17 cellular contexts compared by ENCODE assay signal in the genomic region with DNA sequence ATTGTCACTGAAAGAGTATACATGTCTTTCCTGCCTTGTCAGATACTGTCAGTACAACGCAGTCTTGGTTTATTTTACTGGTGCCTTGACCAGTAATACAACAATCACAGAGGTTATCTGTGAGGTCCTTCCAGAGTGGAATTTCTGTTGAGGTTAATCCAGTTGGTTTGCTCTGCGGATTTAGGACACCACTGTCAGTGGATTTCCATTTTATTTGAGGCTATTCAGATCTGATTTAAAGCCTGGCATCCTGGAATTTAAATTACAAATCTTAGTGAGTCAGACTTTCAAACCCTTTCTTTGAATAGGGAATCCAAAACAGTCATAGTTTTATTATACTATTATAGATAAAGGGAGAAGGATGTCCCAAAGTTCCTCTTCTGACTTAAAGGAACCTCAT.
"Had no signal": no experiment of that assay in that cellular context is flagged by ENCODE, and none has a peak within 500 bp of the region (broad histone marks: within the 10 kb centered on the region; RNA-seq: fewer than 3 reads in every experiment).

No MANE protein-coding gene starts in this region.

- H3K27me3 ChIP-seq: esophagus muscularis mucosa, transverse colon, vagina had no signal

- H3K36me3 ChIP-seq: esophagus muscularis mucosa, vagina had no signal

- H3K27ac ChIP-seq: esophagus muscularis mucosa, skin epidermis, transverse colon, vagina had no signal

- H3K27me3 Mint-ChIP-seq: activated naive CD8-positive, alpha-beta T cell treated with anti-CD3 and anti-CD28 coated beads, Interleukin-2, amount 10 ng/mL, durations not matched to agents 7 days and 5 days had no signal

- H3K4me3 ChIP-seq: esophagus muscularis mucosa, skin epidermis, transverse colon, vagina had no signal

- H3K4me1 Mint-ChIP-seq: natural killer cell had no signal

- H3K4me1 ChIP-seq: esophagus muscularis mucosa, transverse colon, vagina had no signal

- H3K9me3 ChIP-seq: vagina had no signal

- H3K27ac Mint-ChIP-seq: activated naive CD8-positive, alpha-beta T cell treated with anti-CD3 and anti-CD28 coated beads, Interleukin-2, amount 10 ng/mL, durations not matched to agents 7 days and 5 days; natural killer cell; T-helper 2 cell treated with Interferon-gamma antibody and Interleukin-4, amounts not matched to agents 5 μg/mL and 100 μg/mL, for 36 hours had no signal

- H3K4me3 Mint-ChIP-seq: activated naive CD8-positive, alpha-beta T cell treated with anti-CD3 and anti-CD28 coated beads, Interleukin-2, amount 10 ng/mL, durations not matched to agents 7 days and 5 days; natural killer cell; T-helper 2 cell treated with Interferon-gamma antibody and Interleukin-4, amounts not matched to agents 5 μg/mL and 100 μg/mL, for 36 hours had no signal

- ATAC-seq: left ventricle myocardium superior, natural killer cell had no signal

- DNase-seq: activated CD4-positive, alpha-beta T cell treated with anti-CD3 and anti-CD28 coated beads, Interleukin-2, amount 50 U/mL, for 4 hours; activated naive CD4-positive, alpha-beta T cell; activated naive CD8-positive, alpha-beta T cell treated with anti-CD3 and anti-CD28 coated beads, Interleukin-2, amount 10 ng/mL, durations not matched to agents 7 days and 5 days; activated T-cell treated with anti-CD3 and anti-CD28 coated beads for 4 hours; anterior cingulate cortex; head of caudate nucleus; kidney glomerular epithelial cell; left ventricle myocardium superior; mesenchymal stem cell; natural killer cell; stimulated activated CD4-positive, alpha-beta T cell treated with anti-CD3 and anti-CD28 coated beads, Interleukin-4, amount 100 ng/mL, for 24 hours; stimulated activated naive CD4-positive, alpha-beta T cell treated with Interleukin-2 at 50 U/mL for 16 hours; transverse colon had no signal
